8 cellular contexts compared by ENCODE assay signal in the genomic region with DNA sequence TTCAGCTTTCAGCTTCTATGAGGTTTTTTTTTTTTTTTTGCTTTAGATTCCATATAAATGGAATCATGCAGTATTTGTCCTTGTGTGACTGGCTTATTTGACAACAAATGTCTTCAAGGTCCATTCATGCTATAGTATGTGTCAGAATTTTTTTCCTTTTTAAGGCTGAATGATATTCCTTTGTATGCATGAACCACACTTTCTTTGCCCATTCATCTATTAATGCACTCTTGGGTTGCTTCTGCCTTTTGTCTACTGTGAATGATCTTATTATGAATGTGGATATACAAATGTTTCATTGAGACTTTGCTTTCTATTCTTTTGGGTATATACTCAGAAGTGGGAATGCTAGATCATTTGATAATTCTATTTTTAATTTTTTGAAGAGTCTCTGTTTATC.
"Had no signal": no experiment of that assay in that cellular context is flagged by ENCODE, and none has a peak within 500 bp of the region (broad histone marks: within the 10 kb centered on the region; RNA-seq: fewer than 3 reads in every experiment).

No MANE protein-coding gene starts in this region.

- H3K27ac Mint-ChIP-seq: GM23338, H9, HFFc6 had no signal

- H3K9me3 Mint-ChIP-seq: GM23338, H9, HFFc6 had no signal

- H3K4me3 Mint-ChIP-seq: GM23338, H9, HFFc6 had no signal

- ATAC-seq: GM23338, HCT116 had no signal

- DNase-seq: GM23248, GOT3, H7, H9, HCEC 1CT, HFFc6 had no signal
